In the genomic region with DNA sequence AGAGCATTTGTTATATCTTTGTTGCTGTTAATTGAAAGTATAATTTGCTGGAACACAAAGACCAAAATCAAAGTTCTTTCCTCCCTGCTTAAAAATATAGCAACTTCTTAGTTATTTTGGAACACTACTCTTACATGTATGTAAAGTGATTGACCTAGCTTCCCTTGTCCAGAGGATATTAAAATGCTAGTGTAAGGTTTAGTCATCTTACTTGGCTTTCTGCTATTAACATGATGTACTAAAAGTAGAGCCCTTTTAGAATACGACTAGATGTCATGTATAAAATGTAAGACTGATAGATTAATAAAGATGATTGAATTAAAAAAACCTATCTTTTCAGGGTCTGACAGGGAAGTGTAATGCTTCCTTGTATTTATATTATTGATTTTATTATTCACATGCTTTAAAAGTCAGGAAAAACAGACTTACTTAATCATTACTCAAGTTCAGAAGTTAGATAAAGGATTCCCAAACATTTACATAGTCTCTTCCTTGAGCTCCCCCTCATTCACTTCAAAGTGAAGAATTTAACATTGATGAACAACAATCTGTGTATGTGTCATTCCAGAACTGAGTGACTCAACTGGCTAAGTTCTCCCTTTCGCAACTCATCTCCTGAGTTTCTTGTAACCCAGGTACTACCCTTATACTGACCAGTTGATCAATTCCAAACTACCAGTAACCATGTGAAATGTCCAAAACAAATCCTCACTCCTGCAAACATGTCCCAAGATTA, we compare ENCODE assay signal across 17 cellular contexts. TPM values are rescaled to one million over a fixed set of nuclear protein-coding genes. Genes with fewer than 3 reads are reported as not detected.
DNase-seq lines count a peak whose midpoint lies in the region; ATAC-seq and TF ChIP-seq lines count a peak whose summit lies in the region.
"Had no signal": no experiment of that assay in that cellular context is flagged by ENCODE, and none has a peak within 500 bp of the region (broad histone marks: within the 10 kb centered on the region; RNA-seq: fewer than 3 reads in every experiment).

No MANE protein-coding gene starts in this region.

- no peak overlapping the region for H3K4me3 ChIP-seq in cardiac fibroblast (replicated peaks in 1 of 2; ENCODE audit: low read depth in 2 of 2, low read length in 2 of 2)
- H3K4me3 ChIP-seq: BLaER1, HAP-1, heart right ventricle had no signal

- DNase-seq in Daoy (ENCODE audit: low read depth) (peak; percentile 4), HT1080 (ENCODE audit: low read depth) (peak; percentile 44), cardiac fibroblast (ENCODE audit: low read depth in 2 of 2) (peak; percentile 13 to 69), kidney glomerular epithelial cell (lab: John Stamatoyannopoulos, UW) (peak; percentile 68), SKM-1 treated with dmso at 0.1 percent for 144 hours (lab: John Stamatoyannopoulos, UW; ENCODE audit: unreplicated experiment) (no peak)
- DNase-seq in stimulated activated CD4-positive, alpha-beta T cell treated with anti-CD3 and anti-CD28 coated beads, Interleukin-15, amount 100 ng/mL, for 24 hours = no peak
- DNase-seq: activated CD8-positive, alpha-beta memory T cell treated with anti-CD3 and anti-CD28 coated beads, Interleukin-2, amount 50 U/mL, for 4 hours; DMS53; heart right ventricle; left colon; NCI-H2029; NCI-H748 treated with DMSO at 0.1 percent for 48 hours; T-helper 2 cell had no signal

- TF ChIP-seq CTCF in cardiac fibroblast (IDR thresholded peaks at IDR 0.05; ENCODE audit: low read depth, low read length) = no peak

- ATAC-seq in GM19452 (IDR thresholded peaks at IDR 0.05; ENCODE audit: unreplicated experiment) (no peak), GM21825 (IDR thresholded peaks at IDR 0.05; ENCODE audit: unreplicated experiment) (no peak)
- ATAC-seq: left colon had no signal

RNA-seq across cellular contexts. Expression of a gene that starts 50.9 kb away (rescaled TPM):
- 6.1 and 15.4 TPM in 2 replicates for total RNA-seq in Daoy (2014; rRNA removed; shearing (Covaris generic))
- 4.7 and 5.5 TPM in 2 replicates for total RNA-seq in HT1080 (2014; rRNA removed; shearing (Covaris generic))
- polyA plus RNA-seq in HT1080 (2015; cell fraction: cytosol; rRNA removed) = 2.2 and 2.3 TPM in 2 replicates
- 4.4 and 6.7 TPM in 2 replicates for polyA plus RNA-seq in HT1080 (2015; cell fraction: nucleus; rRNA removed)

Comparison
In these comparisons a context has a peak if more than half of its experiments do, and no peak if none do; other contexts are left out.
1. DNase-seq: peak in Daoy (single experiment), HT1080 (single experiment), cardiac fibroblast (2 of 2) and kidney glomerular epithelial cell (single experiment); none in SKM-1 treated with dmso at 0.1 percent for 144 hours (single experiment) and stimulated activated CD4-positive, alpha-beta T cell treated with anti-CD3 and anti-CD28 coated beads, Interleukin-15, amount 100 ng/mL, for 24 hours (single experiment).